9 cellular contexts compared by ENCODE assay signal in genomic region chr3:63911395-63911900, GRCh38. TPM values are rescaled to one million over a fixed set of nuclear protein-coding genes. Genes with fewer than 3 reads are reported as not detected.
DNase-seq lines count a peak whose midpoint lies in the region; ATAC-seq and TF ChIP-seq lines count a peak whose summit lies in the region.
"Had no signal": no experiment of that assay in that cellular context is flagged by ENCODE, and none has a peak within 500 bp of the region (broad histone marks: within the 10 kb centered on the region; RNA-seq: fewer than 3 reads in every experiment).

No MANE protein-coding gene starts in this region.

- H3K27ac ChIP-seq in iPS-20b (ENCODE audit: low read length) (no peak overlapping the region), subcutaneous abdominal adipose tissue (ENCODE audit: low read depth, low read length) (peak overlapping the region; percentile 89)

- H3K9me3 ChIP-seq in iPS-20b (ENCODE audit: insufficient read depth, low read depth, low read length) (no peaks in the 10 kb centered on the region), subcutaneous abdominal adipose tissue (ENCODE audit: control insufficient read depth in 5 of 5, low read length in 5 of 5) (no peaks in the 10 kb centered on the region)

- peaks cover 22% of the 10 kb centered on the region; the same call in 1 of the 2 replicates for H3K27me3 ChIP-seq in iPS-20b (ENCODE audit: insufficient read depth, low read length)
- H3K27me3 ChIP-seq in subcutaneous abdominal adipose tissue (ENCODE audit: control insufficient read depth in 5 of 5, insufficient read depth in 4 of 5, low read length in 5 of 5) = no peaks in the 10 kb centered on the region

- TF ChIP-seq CTCF in GM10266 (IDR thresholded peaks at IDR 0.05; ENCODE audit: control insufficient read depth, insufficient read depth, low read depth, missing control alignments) = no peak

- peaks cover 2 to 5% of the 10 kb centered on the region in 2 donors for H3K36me3 Mint-ChIP-seq in activated T-cell treated with anti-CD3 and anti-CD28 coated beads, Interleukin-2, amount 50 U/mL, for 72 hours (ENCODE audit: insufficient read depth in 2 of 2)

- peaks cover 11% of the 10 kb centered on the region; the same call in 1 of the 2 replicates for H3K36me3 ChIP-seq in iPS-20b (ENCODE audit: insufficient read depth, low read depth, low read length)
- H3K36me3 ChIP-seq in subcutaneous abdominal adipose tissue (ENCODE audit: control insufficient read depth in 5 of 5, insufficient read depth in 5 of 5, low read length in 5 of 5) = peaks cover 0 to 8% (median 4%) of the 10 kb centered on the region in 5 donors

- DNase-seq in GM10266 (ENCODE audit: extremely low spot score) = peak; percentile 63
- DNase-seq in activated T-cell treated with anti-CD3 and anti-CD28 coated beads, Interleukin-2, amount 50 U/mL, for 72 hours = peak in 1 of 2 donors; percentile 60
- no peak for DNase-seq in effector CD4-positive, alpha-beta T cell
- no peak for DNase-seq in NCI-H187 treated with DMSO at 0.1 percent for 48 hours (lab: John Stamatoyannopoulos, UW)
- no peak for DNase-seq in SKM-1 treated with dmso at 0.1 percent for 144 hours (lab: John Stamatoyannopoulos, UW; ENCODE audit: unreplicated experiment)

- H3K27ac Mint-ChIP-seq in activated T-cell treated with anti-CD3 and anti-CD28 coated beads, Interleukin-2, amount 50 U/mL, for 72 hours = peak overlapping the region; percentile 97

- H3K4me1 ChIP-seq in iPS-20b (ENCODE audit: insufficient read depth, low read length) = peaks cover 11% of the 10 kb centered on the region; the same call in 1 of the 2 replicates
- peaks cover 0 to 33% (median 26%) of the 10 kb centered on the region in 5 donors for H3K4me1 ChIP-seq in subcutaneous abdominal adipose tissue (ENCODE audit: control insufficient read depth in 5 of 5, insufficient read depth in 5 of 5, low read length in 5 of 5)

- no peaks in the 10 kb centered on the region for H3K27me3 Mint-ChIP-seq in activated T-cell treated with anti-CD3 and anti-CD28 coated beads, Interleukin-2, amount 50 U/mL, for 72 hours (ENCODE audit: low read depth)

- peak; percentile 25 for ATAC-seq in HG02884 (IDR thresholded peaks at IDR 0.05; ENCODE audit: unreplicated experiment)
- ATAC-seq in activated T-cell treated with anti-CD3 and anti-CD28 coated beads, Interleukin-2, amount 50 U/mL, for 72 hours (replicated peaks in 1 of 2) = peak; percentile 56 to 66

- H3K4me1 Mint-ChIP-seq in activated T-cell treated with anti-CD3 and anti-CD28 coated beads, Interleukin-2, amount 50 U/mL, for 72 hours (ENCODE audit: low read depth) = peaks cover 36% of the 10 kb centered on the region

- H3K4me3 Mint-ChIP-seq in activated T-cell treated with anti-CD3 and anti-CD28 coated beads, Interleukin-2, amount 50 U/mL, for 72 hours = peak overlapping the region; percentile 86 to 93

- H3K9ac ChIP-seq in iPS-20b (ENCODE audit: low read depth, low read length) (peak overlapping the region; percentile 75; the same call in 1 of the 2 replicates), subcutaneous abdominal adipose tissue (ENCODE audit: low read length in 5 of 5) (peak overlapping the region; percentile 48 to 93 (median 77))

- peak overlapping the region; percentile 64 for H3K4me3 ChIP-seq in iPS-20b (ENCODE audit: low read length)
- peak overlapping the region; percentile 60 to 89 (median 77) for H3K4me3 ChIP-seq in subcutaneous abdominal adipose tissue (ENCODE audit: low read depth in 1 of 5, low read length in 5 of 5)

- H3K9me3 Mint-ChIP-seq in activated T-cell treated with anti-CD3 and anti-CD28 coated beads, Interleukin-2, amount 50 U/mL, for 72 hours = no peaks in the 10 kb centered on the region

RNA-seq across cellular contexts. Expression of gene SCAANT1, which starts 0.7 kb away (rescaled TPM):
- not detected for total RNA-seq in activated T-cell treated with anti-CD3 and anti-CD28 coated beads, Interleukin-2, amount 50 U/mL, for 72 hours
- total RNA-seq: activated CD8-positive, alpha-beta memory T cell treated with anti-CD3 and anti-CD28 coated beads for 36 hours had no signal

RNA-seq across cellular contexts. Expression of gene ATXN7, which starts 47.8 kb away (rescaled TPM):
- total RNA-seq in activated T-cell treated with anti-CD3 and anti-CD28 coated beads, Interleukin-2, amount 50 U/mL, for 72 hours = 10 to 100 TPM; 49.9 to 51.3 TPM

RNA-seq across cellular contexts. Expression of gene THOC7, which starts 47.8 kb away (rescaled TPM):
- 10 to 100 TPM; 79.0 to 80.9 TPM for total RNA-seq in activated T-cell treated with anti-CD3 and anti-CD28 coated beads, Interleukin-2, amount 50 U/mL, for 72 hours
